In genomic region chr20:7237251-7237650, GRCh38 we compare ENCODE assay signal across 30 cellular contexts.
"Had no signal": no experiment of that assay in that cellular context is flagged by ENCODE, and none has a peak within 500 bp of the region (broad histone marks: within the 10 kb centered on the region; RNA-seq: fewer than 3 reads in every experiment).

No MANE protein-coding gene starts in this region.

- H3K4me3 ChIP-seq: ascending aorta, body of pancreas, esophagus muscularis mucosa, gastrocnemius medialis, heart left ventricle had no signal

- H3K9me3 ChIP-seq: body of pancreas had no signal

- ATAC-seq: activated naive CD4-positive, alpha-beta T cell treated with anti-CD3 and anti-CD28 coated beads, Interleukin-2, amount 50 U/mL, for 72 hours; activated T-cell treated with anti-CD3 and anti-CD28 coated beads, Interleukin-2, amount 50 U/mL, for 72 hours; body of pancreas; effector memory CD8-positive, alpha-beta T cell; foreskin keratinocyte; gastrocnemius medialis; heart left ventricle; WTC11 had no signal

- H3K36me3 ChIP-seq: ascending aorta, esophagus muscularis mucosa, gastrocnemius medialis, heart left ventricle had no signal

- H3K27me3 ChIP-seq: ascending aorta, body of pancreas, esophagus muscularis mucosa, gastrocnemius medialis, heart left ventricle had no signal

- H3K4me1 ChIP-seq: ascending aorta, body of pancreas, esophagus muscularis mucosa, foreskin keratinocyte, gastrocnemius medialis, heart left ventricle had no signal

- H3K27ac ChIP-seq: ascending aorta, body of pancreas, esophagus muscularis mucosa, foreskin keratinocyte, gastrocnemius medialis, heart left ventricle, VCaP had no signal

- DNase-seq: activated CD4-positive, alpha-beta memory T cell treated with anti-CD3 and anti-CD28 coated beads, Interleukin-2, amount 10 ng/mL, durations not matched to agents 7 days and 5 days; activated CD4-positive, alpha-beta T cell treated with anti-CD3 and anti-CD28 coated beads for 1 hour; activated CD4-positive, alpha-beta T cell treated with anti-CD3 and anti-CD28 coated beads for 4 hours; activated CD4-positive, alpha-beta T cell treated with anti-CD3 and anti-CD28 coated beads, Interleukin-2, amount 10 ng/mL, durations not matched to agents 7 days and 5 days; activated CD4-positive, alpha-beta T cell treated with anti-CD3 and anti-CD28 coated beads, Interleukin-2, amount 50 U/mL, for 4 hours; activated CD8-positive, alpha-beta memory T cell treated with anti-CD3 and anti-CD28 coated beads, Interleukin-2, amount 50 U/mL, for 48 hours; activated gamma-delta T cell; activated naive CD4-positive, alpha-beta T cell; activated naive CD4-positive, alpha-beta T cell treated with anti-CD3 and anti-CD28 coated beads, Interleukin-2, amount 10 ng/mL, durations not matched to agents 7 days and 5 days; activated naive CD8-positive, alpha-beta T cell treated with anti-CD3 and anti-CD28 coated beads, Interleukin-2, amount 10 ng/mL, durations not matched to agents 7 days and 5 days; activated T-cell treated with anti-CD3 and anti-CD28 coated beads for 4 hours; activated T-cell treated with anti-CD3 and anti-CD28 coated beads, Interleukin-2, amount 50 U/mL, for 24 hours; activated T-cell treated with anti-CD3 and anti-CD28 coated beads, Interleukin-2, amount 50 U/mL, for 72 hours; body of pancreas; caudate nucleus; cortex of kidney; dermis blood vessel endothelial cell; effector CD4-positive, alpha-beta T cell; effector memory CD8-positive, alpha-beta T cell; erythroblast; foreskin keratinocyte; gastrocnemius medialis; glutamatergic neuron; heart left ventricle; T-helper 2 cell had no signal
